ENCODE assay signal across 18 cellular contexts in genomic region chr7:158620418-158620817, GRCh38. TPM values are rescaled to one million over a fixed set of nuclear protein-coding genes. Genes with fewer than 3 reads are reported as not detected.
A peak's percentile ranks its signal among the peaks of the same experiment; 100 is the strongest.
DNase-seq lines count a peak whose midpoint lies in the region; ATAC-seq, FAIRE-seq and TF ChIP-seq lines count a peak whose summit lies in the region.
"Had no signal": no experiment of that assay in that cellular context is flagged by ENCODE, and none has a peak within 500 bp of the region (broad histone marks: within the 10 kb centered on the region; RNA-seq: fewer than 3 reads in every experiment).

No MANE protein-coding gene starts in this region.

- H4K20me1 ChIP-seq in PC-3 (ENCODE audit: low read length) (no peaks in the 10 kb centered on the region), K562 (replicated peaks; ENCODE audit: control insufficient read depth, insufficient read depth, low read length) (no peaks in the 10 kb centered on the region)
- H4K20me1 ChIP-seq: BLaER1 had no signal

- no peaks in the 10 kb centered on the region for H3K4me1 ChIP-seq in PC-3 (ENCODE audit: insufficient read depth, low read length)
- H3K4me1 ChIP-seq in K562 (replicated peaks in 1 of 2; ENCODE audit: control insufficient read depth in 2 of 2, insufficient read depth in 2 of 2, low read length in 2 of 2) = peaks cover 14 to 18% of the 10 kb centered on the region in 2 experiments
- H3K4me1 ChIP-seq: HAP-1 had no signal

- H3K36me3 Mint-ChIP-seq in osteocyte (ENCODE audit: unreplicated experiment) (peaks cover 3% of the 10 kb centered on the region), MCF 10A (ENCODE audit: insufficient read depth, unreplicated experiment) (no peaks in the 10 kb centered on the region)
- H3K36me3 Mint-ChIP-seq: CD8-positive, alpha-beta T cell had no signal

- no peaks in the 10 kb centered on the region for H3K27me3 Mint-ChIP-seq in osteocyte (ENCODE audit: unreplicated experiment)
- H3K27me3 Mint-ChIP-seq in MCF 10A (ENCODE audit: insufficient read depth, unreplicated experiment) = no peaks in the 10 kb centered on the region
- H3K27me3 Mint-ChIP-seq: B cell; CD4-positive, CD25-positive, alpha-beta regulatory T cell had no signal

- H3K4me3 ChIP-seq in PC-3 (ENCODE audit: low read length) = no peak overlapping the region
- H3K4me3 ChIP-seq in K562 = no peak overlapping the region
- H3K4me3 ChIP-seq: BLaER1, GM23338, HAP-1 had no signal

- H2AFZ ChIP-seq in PC-3 (ENCODE audit: low read length) (no peak overlapping the region), K562 (ENCODE audit: low read depth, low read length) (no peak overlapping the region)
- H2AFZ ChIP-seq: GM23338 had no signal

- no peak for DNase-seq in PC-3
- no peak for DNase-seq in K562 (ENCODE audit: extremely low read depth in 1 of 4, low spot score in 3 of 4)
- DNase-seq in osteocyte (ENCODE audit: extremely low spot score, unreplicated experiment) = no peak
- DNase-seq in MCF 10A (ENCODE audit: unreplicated experiment) = no peak
- no peak for DNase-seq in activated CD4-positive, alpha-beta T cell treated with anti-CD3 and anti-CD28 coated beads for 4 hours
- DNase-seq in mucosa of gallbladder (ENCODE audit: low spot score) = no peak
- DNase-seq: Caco-2; CD4-positive, CD25-positive, alpha-beta regulatory T cell; CD8-positive, alpha-beta T cell; DMS153; DND-41 had no signal

- no peak for ATAC-seq in PC-3
- ATAC-seq in K562 = no peak
- ATAC-seq: CD8-positive, alpha-beta T cell; GM23338 had no signal

- H3K4me1 Mint-ChIP-seq in osteocyte (ENCODE audit: unreplicated experiment) (peaks cover 13% of the 10 kb centered on the region), MCF 10A (ENCODE audit: insufficient read depth, unreplicated experiment) (no peaks in the 10 kb centered on the region)
- H3K4me1 Mint-ChIP-seq: B cell had no signal

- no peak for FAIRE-seq in K562 (lab: Jason Lieb, UNC)
- FAIRE-seq: GM18507, H54 had no signal

- H3K9ac ChIP-seq in PC-3 (ENCODE audit: low read length) = no peak overlapping the region
- no peak overlapping the region for H3K9ac ChIP-seq in K562 (ENCODE audit: insufficient read depth in 1 of 2, low read depth in 2 of 2, low read length in 2 of 2)
- H3K9ac ChIP-seq: BLaER1 had no signal

- no peaks in the 10 kb centered on the region for H3K9me2 ChIP-seq in PC-3 (replicated peaks; ENCODE audit: low read length)

- TF ChIP-seq CTCF in PC-3 (conservative IDR thresholded peaks at IDR 0.05; ENCODE audit: low read depth, low read length) = no peak
- TF ChIP-seq CTCF in K562 (IDR thresholded peaks at IDR 0.05 in 2 of 3, conservative IDR thresholded peaks at IDR 0.05 in 1 of 3; ENCODE audit: insufficient read depth in 2 of 3, low read depth in 1 of 3, low read length in 3 of 3) = no peak
- no peak for TF ChIP-seq CTCF in osteocyte (IDR thresholded peaks at IDR 0.05)
- no peak for TF ChIP-seq CTCF in MCF 10A (IDR thresholded peaks at IDR 0.05; ENCODE audit: unreplicated experiment)

- H3K9me3 ChIP-seq in PC-3 (ENCODE audit: low read length) (no peaks in the 10 kb centered on the region), K562 (replicated peaks; ENCODE audit: control insufficient read depth, insufficient read depth, low read depth, low read length) (no peaks in the 10 kb centered on the region)
- H3K9me3 ChIP-seq: BLaER1, Caco-2, HAP-1 had no signal

- no peaks in the 10 kb centered on the region for H3K9me3 Mint-ChIP-seq in osteocyte (ENCODE audit: unreplicated experiment)
- no peaks in the 10 kb centered on the region for H3K9me3 Mint-ChIP-seq in MCF 10A (ENCODE audit: unreplicated experiment)
- H3K9me3 Mint-ChIP-seq: CD4-positive, CD25-positive, alpha-beta regulatory T cell; CD8-positive, alpha-beta T cell; GM23338 had no signal

- BruUV-seq in PC-3 (replicated peaks; lab: Mats Ljungman, UMichigan) = TSS peak; percentile 35
- BruUV-seq in K562 (replicated peaks; lab: Mats Ljungman, UMichigan) = no TSS peak
- BruUV-seq in MCF 10A (replicated peaks; lab: Mats Ljungman, UMichigan) = no TSS peak

- H3K27me3 ChIP-seq in PC-3 (ENCODE audit: low read length) (no peaks in the 10 kb centered on the region), K562 (ENCODE audit: control insufficient read depth in 2 of 2, insufficient read depth in 2 of 2, low read length in 2 of 2) (no peaks in the 10 kb centered on the region)
- H3K27me3 ChIP-seq: BLaER1 had no signal

- no peak overlapping the region for H3K4me2 ChIP-seq in PC-3 (ENCODE audit: low read length)
- no peak overlapping the region for H3K4me2 ChIP-seq in K562 (ENCODE audit: insufficient read depth, low read length)
- H3K4me2 ChIP-seq: BLaER1, GM23338 had no signal

- no peak for TF ChIP-seq EP300 in K562 (IDR thresholded peaks at IDR 0.05; ENCODE audit: low read length)

- H3K9me1 ChIP-seq in K562 (ENCODE audit: control insufficient read depth, insufficient read depth, low read length) = no peaks in the 10 kb centered on the region

- POLR2A ChIA-PET in PC-3 (lab: Charles Lee; ENCODE audit: unreplicated experiment) = no interaction called here
- POLR2A ChIA-PET in K562 (lab: Yijun Ruan, JAX) = no interaction called here
- POLR2A ChIA-PET in MCF 10A (lab: Yijun Ruan, JAX) = interaction anchor here (1.1 kb wide), 1 partner anchor 9 kb away, joined by 3 read pairs; no protein-coding TSS in a partner anchor

- CTCF ChIA-PET in PC-3 (lab: Charles Lee) = no interaction called here
- CTCF ChIA-PET in K562 (lab: Yijun Ruan, JAX; ENCODE audit: low intra/inter-chr PET ratio) = no interaction called here
- CTCF ChIA-PET in MCF 10A (lab: Yijun Ruan, JAX) = interaction anchor here (0.7 to 1.0 kb wide), 3 partner anchors 11 to 186 kb away, joined by 3 to 4 read pairs (median 4); no protein-coding TSS in a partner anchor

- H3K79me2 ChIP-seq in PC-3 (ENCODE audit: low read length) (no peaks in the 10 kb centered on the region), K562 (ENCODE audit: control insufficient read depth, insufficient read depth, low read length) (no peaks in the 10 kb centered on the region; the same call in 1 of the 3 replicates)

- no peak for TF ChIP-seq RAD21 in K562 (CRISPR knock-in tag; conservative IDR thresholded peaks at IDR 0.05 in 1 of 2, IDR thresholded peaks at IDR 0.05 in 1 of 2)

- H3K36me3 ChIP-seq in PC-3 (ENCODE audit: low read depth, low read length) (no peaks in the 10 kb centered on the region; the same call in 1 of the 2 replicates), K562 (ENCODE audit: control insufficient read depth, insufficient read depth, low read length) (peaks cover 42% of the 10 kb centered on the region; the same call in 2 of the 3 replicates)

- intact Hi-C loops in PC-3 (cut with micrococcal nuclease) = no loop called here
- intact Hi-C loops in K562 (cut with micrococcal nuclease) = no loop called here
- intact Hi-C loops in MCF 10A (cut with micrococcal nuclease) = no loop called here

- H3K4me3 Mint-ChIP-seq in osteocyte (ENCODE audit: unreplicated experiment) (no peak overlapping the region), MCF 10A (ENCODE audit: unreplicated experiment) (no peak overlapping the region)
- H3K4me3 Mint-ChIP-seq: B cell; CD4-positive, CD25-positive, alpha-beta regulatory T cell; CD8-positive, alpha-beta T cell; GM23338 had no signal

- WGBS in K562 (ENCODE audit: insufficient coverage, low coverage, missing lambda C conversion rate) = 91% methylated on average over 5 of the region's 5 CpGs

- in situ Hi-C loops in K562 (cut with MboI) = no loop called here

- H3K27ac Mint-ChIP-seq in osteocyte (ENCODE audit: unreplicated experiment) (peak overlapping the region; percentile 13), MCF 10A (ENCODE audit: low read depth, unreplicated experiment) (no peak overlapping the region)
- H3K27ac Mint-ChIP-seq: B cell; CD4-positive, CD25-positive, alpha-beta regulatory T cell; CD8-positive, alpha-beta T cell; GM23338 had no signal

- no peak overlapping the region for H3K27ac ChIP-seq in PC-3 (ENCODE audit: low read length)
- H3K27ac ChIP-seq in K562 (ENCODE audit: extremely low read depth, low read depth, low read length) = no peak overlapping the region
- H3K27ac ChIP-seq: BLaER1, C4-2B had no signal

- H3F3A ChIP-seq in PC-3 (ENCODE audit: low read length, unreplicated experiment) = no peaks in the 10 kb centered on the region

- no peak for TF ChIP-seq POLR2A in K562 (conservative IDR thresholded peaks at IDR 0.05)

TF ChIP-seq in K562, 482 proteins besides CTCF, POLR2A, EP300 and RAD21 (continues in another document):
- no peak for TF ChIP-seq ZFX (CRISPR knock-in tag; IDR thresholded peaks at IDR 0.05)

RNA-seq across cellular contexts. Expression of gene PTPRN2, which starts 32.8 kb away (rescaled TPM):
- total RNA-seq in PC-3 (2014; rRNA removed) (3.2 and 3.6 TPM in 2 replicates), K562 (2014; rRNA removed) (not detected in 2 replicates), K562 (2014; rRNA removed; fragmentation: Illumina TruSeq; extraction: Trizol) (not detected in 2 replicates), K562 (2015; rRNA removed; fragmentation: Illumina TruSeq; extraction: Trizol) (not detected in 2 replicates), K562 (2021) (0.09 TPM in 1 of 2 replicates, not detected in the other), osteocyte (0.50 and 0.59 TPM in 2 replicates), MCF 10A (2022) (4.0 and 4.5 TPM in 2 replicates), mucosa of gallbladder (11.9 TPM)
- not detected in 2 replicates for total RNA-seq in K562 (2011; cell fraction: chromatin; rRNA removed; ENCODE audit: low replicate concordance)
- not detected in 2 replicates for total RNA-seq in K562 (2011; cell fraction: nucleolus; rRNA removed)
- total RNA-seq in K562 (2011; cell fraction: nucleoplasm; rRNA removed) = not detected in 2 replicates
- polyA plus RNA-seq in K562 (2011; rRNA removed) (not detected in 2 replicates), K562 (2014; fragmentation: Illumina TruSeq; extraction: Trizol) (not detected in 2 replicates), K562 (2014; fragmentation: Nextera tagmentation; extraction: Ambion mirVana) (not detected), K562 (2014; rRNA removed) (not detected in 2 replicates)
- polyA plus RNA-seq in K562 (2011; cell fraction: cytosol; rRNA removed) = not detected in 2 replicates
- not detected in 2 replicates for polyA plus RNA-seq in K562 (2011; cell fraction: nucleus; rRNA removed)
- polyA plus RNA-seq in K562 (2012) = 0.04 TPM in 1 of 2 replicates, not detected in the other
- polyA minus RNA-seq in K562 (2011; rRNA and poly(A)+ RNA removed) = not detected in 2 replicates
- polyA minus RNA-seq in K562 (2011; cell fraction: cytosol; rRNA and poly(A)+ RNA removed) = 0.73 TPM in 1 of 2 replicates, not detected in the other
- not detected in 2 replicates for polyA minus RNA-seq in K562 (2011; cell fraction: nucleus; rRNA and poly(A)+ RNA removed)
